Comparison of ENCODE assay signal across 12 cellular contexts in the genomic region with DNA sequence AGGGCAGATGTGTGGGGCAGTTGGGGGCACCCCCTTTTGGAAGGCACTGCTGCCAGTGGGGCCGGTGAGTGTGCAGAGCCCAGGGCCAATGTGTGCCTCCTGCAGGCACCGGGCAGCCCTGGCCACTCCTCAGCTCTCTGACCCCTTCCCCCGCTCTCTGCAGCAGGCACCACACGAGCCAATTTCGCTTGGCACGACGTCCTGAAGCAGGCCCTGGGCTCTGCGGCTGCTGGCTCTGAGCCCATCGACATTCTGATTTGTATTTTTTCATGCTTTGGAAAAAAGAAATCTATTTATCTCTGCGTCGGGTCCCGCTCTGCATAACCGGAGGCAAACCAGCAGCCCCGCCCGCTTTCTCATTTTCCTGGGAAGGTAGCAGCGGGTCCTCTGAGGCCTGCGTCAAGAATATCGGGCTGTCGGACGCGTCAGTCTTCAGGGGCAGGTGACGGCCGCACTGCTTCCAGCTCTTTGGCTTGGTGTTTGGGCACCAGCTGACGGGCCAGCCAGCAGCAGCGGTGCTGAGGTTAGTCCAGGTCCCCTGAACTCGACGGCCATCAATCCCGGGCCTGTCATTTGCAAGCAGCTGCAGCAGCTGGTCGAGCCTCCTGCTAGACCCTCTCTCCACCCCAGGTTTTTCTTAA.
A peak's percentile ranks its signal among the peaks of the same experiment; 100 is the strongest.
DNase-seq lines count a peak whose midpoint lies in the region; ATAC-seq and TF ChIP-seq lines count a peak whose summit lies in the region.
"Had no signal": no experiment of that assay in that cellular context is flagged by ENCODE, and none has a peak within 500 bp of the region (broad histone marks: within the 10 kb centered on the region; RNA-seq: fewer than 3 reads in every experiment).

No MANE protein-coding gene starts in this region.

- peak overlapping the region; percentile 37 for H3K27ac Mint-ChIP-seq in stimulated activated naive B cell treated with anti-CD40 and anti-IgM and Interleukin-4, amounts not matched to agents 10 μg/mL and 1 μg/mL and 100 μg/mL, for 72 hours
- H3K27ac Mint-ChIP-seq: activated CD4-positive, alpha-beta memory T cell treated with anti-CD3 and anti-CD28 coated beads, Interleukin-2, amount 10 ng/mL, durations not matched to agents 7 days and 5 days had no signal

- peaks cover 15% of the 10 kb centered on the region for H3K9me3 ChIP-seq in OCI-LY7 (ENCODE audit: low read length)

- no peaks in the 10 kb centered on the region for H3K4me1 Mint-ChIP-seq in stimulated activated naive B cell treated with anti-CD40 and anti-IgM and Interleukin-4, amounts not matched to agents 10 μg/mL and 1 μg/mL and 100 μg/mL, for 72 hours
- H3K4me1 Mint-ChIP-seq: activated CD4-positive, alpha-beta memory T cell treated with anti-CD3 and anti-CD28 coated beads, Interleukin-2, amount 10 ng/mL, durations not matched to agents 7 days and 5 days; central memory CD8-positive, alpha-beta T cell had no signal

- TF ChIP-seq POLR2A in GM18505 (IDR thresholded peaks at IDR 0.05; ENCODE audit: borderline replicate concordance, extremely low read depth, insufficient read depth, insufficient read length) = no peak

- peaks cover 16% of the 10 kb centered on the region for H3K36me3 ChIP-seq in OCI-LY7 (ENCODE audit: insufficient read depth, low read length)

- no peak overlapping the region for H3K27ac ChIP-seq in OCI-LY7 (ENCODE audit: low read depth, low read length, poor library complexity, severe bottlenecking)

- no peak for TF ChIP-seq CTCF in OCI-LY7 (conservative IDR thresholded peaks at IDR 0.05; ENCODE audit: low read length)

- no peaks in the 10 kb centered on the region for H4K20me1 ChIP-seq in OCI-LY7 (ENCODE audit: insufficient read depth, low read length)

- ATAC-seq in left cardiac atrium = peak; percentile 80 to 81
- no peak for ATAC-seq in stimulated activated naive B cell treated with anti-CD40 and anti-IgM and Interleukin-4, amounts not matched to agents 10 μg/mL and 1 μg/mL and 100 μg/mL, for 72 hours (replicated peaks)
- no peak for ATAC-seq in GM21528 (IDR thresholded peaks at IDR 0.05; ENCODE audit: low FRiP score, unreplicated experiment)
- ATAC-seq in GM18505 (IDR thresholded peaks at IDR 0.05; ENCODE audit: unreplicated experiment) = no peak

- no TSS peak for BruUV-seq in OCI-LY7 (replicated peaks; lab: Mats Ljungman, UMichigan)

- H3K79me2 ChIP-seq in OCI-LY7 (ENCODE audit: insufficient read depth, low read depth, low read length) = no peaks in the 10 kb centered on the region

- CTCF ChIA-PET in OCI-LY7 (lab: Charles Lee; ENCODE audit: unreplicated experiment) = no interaction called here

- POLR2A ChIA-PET in OCI-LY7 (lab: Charles Lee) = no interaction called here

- no peaks in the 10 kb centered on the region for H3K27me3 Mint-ChIP-seq in stimulated activated naive B cell treated with anti-CD40 and anti-IgM and Interleukin-4, amounts not matched to agents 10 μg/mL and 1 μg/mL and 100 μg/mL, for 72 hours
- H3K27me3 Mint-ChIP-seq: activated CD4-positive, alpha-beta memory T cell treated with anti-CD3 and anti-CD28 coated beads, Interleukin-2, amount 10 ng/mL, durations not matched to agents 7 days and 5 days; central memory CD8-positive, alpha-beta T cell had no signal

- no peak overlapping the region for H2AFZ ChIP-seq in OCI-LY7 (ENCODE audit: low read length)

- H3K36me3 Mint-ChIP-seq in stimulated activated naive B cell treated with anti-CD40 and anti-IgM and Interleukin-4, amounts not matched to agents 10 μg/mL and 1 μg/mL and 100 μg/mL, for 72 hours = peaks cover 35 to 39% of the 10 kb centered on the region in 2 donors

- H3K4me1 ChIP-seq in OCI-LY7 (ENCODE audit: insufficient read depth, low read length, poor library complexity, severe bottlenecking) = no peaks in the 10 kb centered on the region

- H3K4me2 ChIP-seq in OCI-LY7 (ENCODE audit: low read length) = no peak overlapping the region

- no peaks in the 10 kb centered on the region for H3K9me2 ChIP-seq in OCI-LY7 (ENCODE audit: insufficient read depth, low read length)

- H3K9me3 Mint-ChIP-seq in stimulated activated naive B cell treated with anti-CD40 and anti-IgM and Interleukin-4, amounts not matched to agents 10 μg/mL and 1 μg/mL and 100 μg/mL, for 72 hours = peaks cover 9 to 17% of the 10 kb centered on the region in 2 donors

- no peak overlapping the region for H3K4me3 Mint-ChIP-seq in stimulated activated naive B cell treated with anti-CD40 and anti-IgM and Interleukin-4, amounts not matched to agents 10 μg/mL and 1 μg/mL and 100 μg/mL, for 72 hours
- H3K4me3 Mint-ChIP-seq: activated CD4-positive, alpha-beta memory T cell treated with anti-CD3 and anti-CD28 coated beads, Interleukin-2, amount 10 ng/mL, durations not matched to agents 7 days and 5 days; central memory CD8-positive, alpha-beta T cell had no signal

- intact Hi-C loops in left cardiac atrium (cut with DNase I) (no loop called here), OCI-LY7 (cut with micrococcal nuclease; ENCODE audit: unreplicated experiment) (no loop called here)

- DNase-seq in NCI-H1048 (lab: John Stamatoyannopoulos, UW) (peak; percentile 67), amygdala (lab: John Stamatoyannopoulos, UW) (peak in 35 of 56 donors; percentile 5 to 69 (median 38)), left cardiac atrium (peak; percentile 74), OCI-LY7 (ENCODE audit: low spot score) (no peak)
- DNase-seq in stimulated activated naive B cell treated with anti-CD40 and anti-IgM and Interleukin-4, amounts not matched to agents 10 μg/mL and 1 μg/mL and 100 μg/mL, for 72 hours = no peak
- no peak for DNase-seq in stimulated activated CD4-positive, alpha-beta T cell treated with anti-CD3 and anti-CD28 coated beads, Interleukin-4, amount 100 ng/mL, for 4 hours
- DNase-seq: activated CD4-positive, alpha-beta memory T cell treated with anti-CD3 and anti-CD28 coated beads, Interleukin-2, amount 10 ng/mL, durations not matched to agents 7 days and 5 days; islet precursor cell had no signal

- H3K4me3 ChIP-seq in OCI-LY7 (ENCODE audit: low read depth, low read length, poor library complexity, severe bottlenecking) = no peak overlapping the region
- H3K4me3 ChIP-seq: skin epidermis had no signal

Comparison
In these comparisons a context has a peak if more than half of its experiments do, and no peak if none do; other contexts are left out.
1. DNase-seq: peak in NCI-H1048 (single experiment), amygdala (35 of 56) and left cardiac atrium (single experiment); none in stimulated activated naive B cell treated with anti-CD40 and anti-IgM and Interleukin-4, amounts not matched to agents 10 μg/mL and 1 μg/mL and 100 μg/mL, for 72 hours (single experiment), OCI-LY7 (single experiment) and stimulated activated CD4-positive, alpha-beta T cell treated with anti-CD3 and anti-CD28 coated beads, Interleukin-4, amount 100 ng/mL, for 4 hours (0 of 2).
2. ATAC-seq: peak in left cardiac atrium (2 of 2); none in stimulated activated naive B cell treated with anti-CD40 and anti-IgM and Interleukin-4, amounts not matched to agents 10 μg/mL and 1 μg/mL and 100 μg/mL, for 72 hours (0 of 2), GM21528 (single experiment) and GM18505 (single experiment).